ENCODE assay signal across 14 cellular contexts in the genomic region with DNA sequence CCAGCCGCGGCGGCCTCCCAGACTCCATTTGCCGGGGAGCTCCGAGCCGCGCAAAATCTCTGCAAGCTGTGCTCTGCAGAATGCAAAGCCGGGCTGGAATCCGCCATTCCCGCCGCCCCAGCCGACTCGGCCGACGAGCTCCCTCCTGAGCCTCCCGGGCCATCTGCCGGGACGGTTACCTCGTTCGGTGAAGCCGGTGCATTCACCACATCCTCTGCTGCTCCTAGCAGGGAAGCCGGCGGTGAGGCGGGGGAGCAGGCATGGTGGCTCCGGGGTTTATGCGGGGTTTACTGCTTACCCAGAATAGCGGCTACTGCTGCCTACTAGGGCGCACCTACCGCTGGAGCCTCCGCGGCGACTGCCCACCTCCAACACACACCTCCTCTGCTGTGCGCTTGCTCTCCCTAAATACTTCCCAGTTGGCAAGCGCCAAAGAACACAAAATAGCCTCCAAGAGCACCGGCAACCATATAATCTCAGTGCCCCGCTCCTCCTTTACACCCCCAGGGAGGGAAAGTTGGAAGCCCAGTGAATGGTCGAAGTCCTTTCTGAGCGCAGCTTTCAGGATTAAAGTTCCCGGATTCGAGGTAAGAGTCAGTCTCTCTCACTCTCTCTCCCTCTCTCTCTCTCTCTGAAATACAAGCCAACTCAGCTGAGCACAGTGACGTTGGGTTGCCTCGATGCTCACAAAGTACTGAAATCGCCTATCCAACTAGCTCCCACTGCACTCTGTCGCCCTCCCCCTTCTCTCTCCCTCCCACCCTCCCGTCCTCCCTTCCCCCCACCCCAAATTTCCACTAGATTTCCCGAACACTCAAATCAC. TPM values are rescaled to one million over a fixed set of nuclear protein-coding genes. Genes with fewer than 3 reads are reported as not detected.
A peak's percentile ranks its signal among the peaks of the same experiment; 100 is the strongest.
DNase-seq lines count a peak whose midpoint lies in the region; ATAC-seq and TF ChIP-seq lines count a peak whose summit lies in the region.
"Had no signal": no experiment of that assay in that cellular context is flagged by ENCODE, and none has a peak within 500 bp of the region (broad histone marks: within the 10 kb centered on the region; RNA-seq: fewer than 3 reads in every experiment).

A gene (minus strand): TSS at position 696 of the 823 bp plus-strand sequence. CDS start 2,246 bp downstream, outside the sequence.

- H3K4me3 ChIP-seq in ACC112 (ENCODE audit: low read depth, low read length) (peak within 1 kb of the TSS; percentile 71), iPS-15b (ENCODE audit: low read depth, low read length) (peak within 1 kb of the TSS; percentile 30)

- H3K27ac Mint-ChIP-seq in activated naive CD8-positive, alpha-beta T cell treated with anti-CD3 and anti-CD28 coated beads, Interleukin-2, amount 10 ng/mL, durations not matched to agents 7 days and 5 days: peak within 1 kb of the TSS; percentile 83

- H3K27me3 ChIP-seq in ACC112 (ENCODE audit: insufficient read depth, low read length) (peaks cover 13% of the 10 kb centered on the region), iPS-15b (ENCODE audit: control insufficient read depth, insufficient read depth, low read length) (peaks cover 100% of the 10 kb centered on the region)

- peaks cover 9% of the 10 kb centered on the region for H3K4me1 Mint-ChIP-seq in activated naive CD8-positive, alpha-beta T cell treated with anti-CD3 and anti-CD28 coated beads, Interleukin-2, amount 10 ng/mL, durations not matched to agents 7 days and 5 days

- no peaks in the 10 kb centered on the region for H3K79me2 ChIP-seq in ACC112 (ENCODE audit: control insufficient read depth, insufficient read depth, low read length, unreplicated experiment)

- H3K4me1 ChIP-seq in ACC112 (ENCODE audit: control insufficient read depth, insufficient read depth, low read length, unreplicated experiment): no peaks in the 10 kb centered on the region
- peaks cover 5% of the 10 kb centered on the region for H3K4me1 ChIP-seq in iPS-15b (ENCODE audit: control insufficient read depth, insufficient read depth, low read length)

- H3K4me3 Mint-ChIP-seq in activated naive CD8-positive, alpha-beta T cell treated with anti-CD3 and anti-CD28 coated beads, Interleukin-2, amount 10 ng/mL, durations not matched to agents 7 days and 5 days: no peak within 1 kb of the TSS

- H3K36me3 Mint-ChIP-seq in activated naive CD8-positive, alpha-beta T cell treated with anti-CD3 and anti-CD28 coated beads, Interleukin-2, amount 10 ng/mL, durations not matched to agents 7 days and 5 days: peaks cover 2% of the 10 kb centered on the region

- peaks cover 4% of the 10 kb centered on the region for H3K9me3 Mint-ChIP-seq in activated naive CD8-positive, alpha-beta T cell treated with anti-CD3 and anti-CD28 coated beads, Interleukin-2, amount 10 ng/mL, durations not matched to agents 7 days and 5 days

- in situ Hi-C loops in GM13977 (cut with MboI; ENCODE audit: low pct_unique_long_range_greater_than_20kb, low sequenced_read_pairs, unreplicated experiment): loop anchor here (25.0 kb wide), 2 partner anchors 282 to 943 kb away; a partner anchor contains a TSS

- POLR2A ChIA-PET in activated naive CD8-positive, alpha-beta T cell treated with anti-CD3 and anti-CD28 coated beads, Interleukin-2, amount 10 ng/mL, durations not matched to agents 7 days and 5 days (lab: Charles Lee): no interaction called here

- DNase-seq in GM13977 (ENCODE audit: low spot score) (peak; percentile 20), COR-L47 (lab: John Stamatoyannopoulos, UW) (no peak), AML-193 (lab: John Stamatoyannopoulos, UW) (no peak)
- no peak for DNase-seq in activated naive CD8-positive, alpha-beta T cell treated with anti-CD3 and anti-CD28 coated beads, Interleukin-2, amount 10 ng/mL, durations not matched to agents 7 days and 5 days
- DNase-seq: activated CD8-positive, alpha-beta memory T cell treated with anti-CD3 and anti-CD28 coated beads, Interleukin-2, amount 50 U/mL, for 4 hours; DND-41; effector CD4-positive, alpha-beta T cell had no signal

- no peak for ATAC-seq in activated naive CD8-positive, alpha-beta T cell treated with anti-CD3 and anti-CD28 coated beads, Interleukin-2, amount 10 ng/mL, durations not matched to agents 7 days and 5 days (ENCODE audit: low read depth)
- ATAC-seq in HG03460 (IDR thresholded peaks at IDR 0.05; ENCODE audit: unreplicated experiment): no peak
- no peak for ATAC-seq in GM18517 (IDR thresholded peaks at IDR 0.05; ENCODE audit: unreplicated experiment)
- ATAC-seq: Panc1 had no signal

- TF ChIP-seq CTCF in GM13977 (IDR thresholded peaks at IDR 0.05; ENCODE audit: extremely low read depth, insufficient read depth, missing control alignments): no peak

- H3K9me3 ChIP-seq in iPS-15b (ENCODE audit: control insufficient read depth, insufficient read depth, low read length): no peaks in the 10 kb centered on the region

- H3K27ac ChIP-seq in ACC112 (ENCODE audit: low read depth, low read length): no peak within 1 kb of the TSS

- H2AFZ ChIP-seq in ACC112 (ENCODE audit: low read length, unreplicated experiment): peak within 1 kb of the TSS; percentile 25

- H3K9ac ChIP-seq in iPS-15b (ENCODE audit: low read depth, low read length): no peak within 1 kb of the TSS

- H3K27me3 Mint-ChIP-seq in activated naive CD8-positive, alpha-beta T cell treated with anti-CD3 and anti-CD28 coated beads, Interleukin-2, amount 10 ng/mL, durations not matched to agents 7 days and 5 days: peaks cover 95% of the 10 kb centered on the region

- no peaks in the 10 kb centered on the region for H3K36me3 ChIP-seq in ACC112 (ENCODE audit: insufficient read depth, low read length)
- no peaks in the 10 kb centered on the region for H3K36me3 ChIP-seq in iPS-15b (ENCODE audit: control insufficient read depth, insufficient read depth, low read length)

RNA-seq across cellular contexts. Expression of the gene that starts here (rescaled TPM):
- not detected for total RNA-seq in activated naive CD8-positive, alpha-beta T cell treated with anti-CD3 and anti-CD28 coated beads, Interleukin-2, amount 10 ng/mL, durations not matched to agents 7 days and 5 days
- total RNA-seq: LHCN-M2, lung microvascular endothelial cell had no signal
